In genomic region chr15:41621200-41622193, GRCh38 we compare ENCODE assay signal across 8 cellular contexts. TPM values are rescaled to one million over a fixed set of nuclear protein-coding genes. Genes with fewer than 3 reads are reported as not detected.
DNase-seq lines count a peak whose midpoint lies in the region; ATAC-seq and TF ChIP-seq lines count a peak whose summit lies in the region.

No MANE protein-coding gene starts in this region.

- ATAC-seq in HG02623 (IDR thresholded peaks at IDR 0.05; ENCODE audit: unreplicated experiment) = peak; percentile 43
- ATAC-seq in left lobe of liver = peak; percentile 84
- no peak for ATAC-seq in GM21786 (IDR thresholded peaks at IDR 0.05; ENCODE audit: unreplicated experiment)

- peak; percentile 87 for DNase-seq in NCI-H524 (lab: John Stamatoyannopoulos, UW)
- peak; percentile 78 to 86 for DNase-seq in activated CD4-positive, alpha-beta T cell treated with anti-CD3 and anti-CD28 coated beads, Interleukin-2, amount 50 U/mL, for 4 hours
- DNase-seq in dedifferentiated amniotic fluid mesenchymal stem cell (ENCODE audit: extremely low spot score) = peak; percentile 46
- peak; percentile 84 for DNase-seq in left lobe of liver (ENCODE audit: low spot score)
- peak; percentile 35 to 42 for DNase-seq in stimulated activated CD4-positive, alpha-beta T cell treated with anti-CD3 and anti-CD28 coated beads, Interleukin-1b, Interleukin-23, amount 100 ng/mL, for 1 hour (ENCODE audit: low read depth in 2 of 2)

- TF ChIP-seq CTCF in C4-2B (conservative IDR thresholded peaks at IDR 0.05) = no peak

- H3K27ac ChIP-seq in C4-2B = peak overlapping the region; percentile 97

RNA-seq across cellular contexts. Expression of gene MGA, which starts 38.7 kb away (rescaled TPM):
- total RNA-seq in left lobe of liver = 10.7 TPM
